ENCODE assay signal across 5 cellular contexts in genomic region chr3:118807349-118807748, GRCh38.
A peak's percentile ranks its signal among the peaks of the same experiment; 100 is the strongest.
DNase-seq lines count a peak whose midpoint lies in the region; ATAC-seq, FAIRE-seq and TF ChIP-seq lines count a peak whose summit lies in the region.
"Not testable (repeated sequence)": the region's sequence is repeated elsewhere in the genome, so short reads cannot be mapped to it uniquely, and the experiment has no call there.

No MANE protein-coding gene starts in this region.

- not testable (repeated sequence) for H3K14ac ChIP-seq in H1 (ENCODE audit: insufficient read length)

- not testable (repeated sequence) for H3K36me3 ChIP-seq in GM06990 (ENCODE audit: control insufficient read depth, insufficient read depth, low read length); GM12878 (ENCODE audit: control insufficient read depth in 2 of 2, insufficient read depth in 2 of 2, low read length in 1 of 2); H1 (ENCODE audit: control insufficient read depth in 2 of 4, insufficient read depth in 4 of 4, low read length in 3 of 4)
- H3K36me3 ChIP-seq in Karpas-422 (ENCODE audit: insufficient read depth, low read length): peaks cover 57% of the 10 kb centered on the region

- H3K27ac ChIP-seq in Karpas-422 (ENCODE audit: low read length); H1 (ENCODE audit: low read depth, low read length): not testable (repeated sequence)
- peak overlapping the region; percentile 35; the same call in 1 of the 2 replicates for H3K27ac ChIP-seq in GM12878 (ENCODE audit: control insufficient read depth, insufficient read depth)

- RAD21 ChIA-PET in GM12878 (lab: Charles Lee; ENCODE audit: unreplicated experiment): interaction anchor here (0.6 to 12.5 kb wide), 4 partner anchors 23 to 330 kb away, joined by 3 to 207 read pairs (median 10); no protein-coding TSS in a partner anchor

- H4K20me1 ChIP-seq in Karpas-422 (ENCODE audit: insufficient read depth, low read depth, low read length); GM12878 (ENCODE audit: control insufficient read depth, insufficient read depth); H1 (replicated peaks in 1 of 2; ENCODE audit: control insufficient read depth in 1 of 2, insufficient read depth in 2 of 2, low read length in 2 of 2): not testable (repeated sequence)

- H3K9ac ChIP-seq in Karpas-422 (ENCODE audit: low read length); GM12878 (ENCODE audit: control insufficient read depth, insufficient read depth, low read length); H1 (replicated peaks in 1 of 4; ENCODE audit: extremely low read depth in 1 of 4, low read depth in 3 of 4, low read length in 3 of 4): not testable (repeated sequence)

- H3K4me2 ChIP-seq in Karpas-422 (ENCODE audit: low read depth, low read length, poor library complexity, severe bottlenecking): peak overlapping the region; percentile 52
- H3K4me2 ChIP-seq in GM12878 (ENCODE audit: control insufficient read depth, insufficient read depth): peak overlapping the region; percentile 82
- H3K4me2 ChIP-seq in H1 (ENCODE audit: insufficient read depth in 1 of 2, low read depth in 2 of 2, low read length in 2 of 2): not testable (repeated sequence)

- DNase-seq in GM06990 (ENCODE audit: extremely low read depth, insufficient read length); Karpas-422; GM12878 (ENCODE audit: low read depth, low spot score); H1 (ENCODE audit: low read depth in 1 of 2, low spot score in 2 of 2): not testable (repeated sequence)

- not testable (repeated sequence) for H3K79me1 ChIP-seq in H1 (ENCODE audit: low read depth, low read length)

- not testable (repeated sequence) for TF ChIP-seq CTCF in GM06990 (IDR thresholded peaks at IDR 0.05; ENCODE audit: insufficient read depth, low read length, poor library complexity, severe bottlenecking); GM12878 (IDR thresholded peaks at IDR 0.05 in 2 of 3, conservative IDR thresholded peaks at IDR 0.05 in 1 of 3; ENCODE audit: control insufficient read depth in 2 of 3, extremely low read depth in 1 of 3, insufficient read depth in 1 of 3, low read depth in 3 of 3, low read length in 3 of 3); H1 (IDR thresholded peaks at IDR 0.05; ENCODE audit: control extremely low read depth in 1 of 3, insufficient read depth in 1 of 3, low read depth in 1 of 3, low read length in 3 of 3)

- H3K56ac ChIP-seq in H1 (replicated peaks; ENCODE audit: insufficient read length, low read depth, low read length): not testable (repeated sequence)

- H2BK15ac ChIP-seq in H1 (ENCODE audit: low read length): not testable (repeated sequence)

- FAIRE-seq in GM12878 (lab: Jason Lieb, UNC); H1 (lab: Jason Lieb, UNC): not testable (repeated sequence)

- H3K18ac ChIP-seq in H1 (ENCODE audit: extremely low read depth, low read length): not testable (repeated sequence)

- H3K9me3 ChIP-seq in Karpas-422 (ENCODE audit: low read length); GM12878 (replicated peaks; ENCODE audit: control insufficient read depth, insufficient read depth, low read length); H1 (ENCODE audit: insufficient read depth in 2 of 2, low read depth in 1 of 2, low read length in 1 of 2): not testable (repeated sequence)

- not testable (repeated sequence) for BruUV-seq in GM12878 (replicated peaks; lab: Mats Ljungman, UMichigan)

- H3K4me3 ChIP-seq in GM06990 (replicated peaks; ENCODE audit: low read depth, low read length): 0 out of 2 replicates have a peak overlapping the region, but pooled peaks have one; percentile 15
- H3K4me3 ChIP-seq in Karpas-422 (ENCODE audit: low read length): peak overlapping the region; percentile 16; the same call in 1 of the 2 replicates
- peak overlapping the region; percentile 41; the same call in 1 of the 2 replicates for H3K4me3 ChIP-seq in GM12878
- H3K4me3 ChIP-seq in H1 (ENCODE audit: extremely low read depth in 1 of 4, insufficient read depth in 2 of 4, low read depth in 3 of 4, low read length in 4 of 4): not testable (repeated sequence)

- not testable (repeated sequence) for H2BK12ac ChIP-seq in H1 (ENCODE audit: low read depth, low read length)

- TF ChIP-seq EP300 in GM12878 (IDR thresholded peaks at IDR 0.05; ENCODE audit: borderline replicate concordance in 1 of 2, control insufficient read depth in 1 of 2, low read depth in 2 of 2, low read length in 2 of 2); H1 (IDR thresholded peaks at IDR 0.05; ENCODE audit: borderline replicate concordance in 1 of 2, low read depth in 2 of 2, low read length in 2 of 2): not testable (repeated sequence)

- H2AK5ac ChIP-seq in H1 (ENCODE audit: low read depth, low read length): not testable (repeated sequence)

- not testable (repeated sequence) for H3K9me2 ChIP-seq in Karpas-422 (replicated peaks; ENCODE audit: insufficient read depth, low read length)

- not testable (repeated sequence) for H4K5ac ChIP-seq in H1 (ENCODE audit: insufficient read length, low read depth, low read length)

- POLR2A ChIA-PET in GM12878 (lab: Charles Lee): interaction anchor here (2.8 kb wide), 1 partner anchor 25 kb away, joined by 12 read pairs; no protein-coding TSS in a partner anchor
- POLR2A ChIA-PET in H1 (lab: Charles Lee; ENCODE audit: partially characterized antibody): not testable (repeated sequence)

- H2BK120ac ChIP-seq in H1 (replicated peaks; ENCODE audit: low read depth, low read length): not testable (repeated sequence)

- H3K4ac ChIP-seq in H1 (replicated peaks; ENCODE audit: insufficient read length, low read depth, low read length): not testable (repeated sequence)

- H2BK5ac ChIP-seq in H1 (ENCODE audit: low read depth, low read length): not testable (repeated sequence)

- 68% methylated on average over 2 of the region's 2 CpGs for WGBS in GM12878 (ENCODE audit: insufficient coverage, insufficient replicate concordance, low lambda C conversion rate, missing lambda C conversion rate)
- whole genome bisulfite sequencing in H1 (ENCODE audit: extremely low coverage in 1 of 2, insufficient coverage in 1 of 2, insufficient read length in 1 of 2, insufficient replicate concordance in 2 of 2, low coverage in 1 of 2, low lambda C conversion rate in 2 of 2, missing lambda C conversion rate in 1 of 2), 2 experiments: 90% methylated on average over 2 of the region's 2 CpGs; no CpG with 5 or more reads in 1 of the 2 experiments

- in situ Hi-C loops in GM12878 (cut with MboI): not testable (repeated sequence)

- not testable (repeated sequence) for H2BK20ac ChIP-seq in H1 (ENCODE audit: low read length)

- H2AFZ ChIP-seq in Karpas-422 (ENCODE audit: low read length); GM12878 (ENCODE audit: control insufficient read depth, low read depth, low read length); H1 (ENCODE audit: low read length): not testable (repeated sequence)

- H4K91ac ChIP-seq in H1 (replicated peaks; ENCODE audit: insufficient read length, low read length): not testable (repeated sequence)

- H3K79me2 ChIP-seq in Karpas-422 (ENCODE audit: low read length): peaks cover 85% of the 10 kb centered on the region
- H3K79me2 ChIP-seq in GM12878 (ENCODE audit: control insufficient read depth, insufficient read depth, low read length): peaks cover 53% of the 10 kb centered on the region
- H3K79me2 ChIP-seq in H1 (ENCODE audit: control insufficient read depth in 1 of 2, insufficient read depth in 2 of 2, low read length in 2 of 2): not testable (repeated sequence)

- TF ChIP-seq RAD21 in GM12878 (IDR thresholded peaks at IDR 0.05; ENCODE audit: insufficient read depth, low read depth, low read length); H1 (IDR thresholded peaks at IDR 0.05 in 1 of 2, conservative IDR thresholded peaks at IDR 0.05 in 1 of 2; ENCODE audit: low read depth in 2 of 2, low read length in 2 of 2): not testable (repeated sequence)

- not testable (repeated sequence) for H4K8ac ChIP-seq in H1 (ENCODE audit: extremely low read depth, insufficient read depth, low read length)

- not testable (repeated sequence) for TF ChIP-seq POLR2A in GM12878 (IDR thresholded peaks at IDR 0.05; ENCODE audit: low read depth, low read length); H1 (IDR thresholded peaks at IDR 0.05; ENCODE audit: control extremely low read depth in 1 of 2, low read depth in 2 of 2, low read length in 2 of 2)

- H3K23ac ChIP-seq in H1 (ENCODE audit: insufficient read length): not testable (repeated sequence)

- peaks cover 67% of the 10 kb centered on the region for H3K4me1 ChIP-seq in Karpas-422 (ENCODE audit: low read length)
- not testable (repeated sequence) for H3K4me1 ChIP-seq in GM12878 (ENCODE audit: control insufficient read depth, insufficient read depth, low read length); H1 (replicated peaks in 1 of 4; ENCODE audit: control insufficient read depth in 3 of 4, insufficient read depth in 4 of 4, low read length in 3 of 4)

- intact Hi-C loops in GM12878 (cut with micrococcal nuclease; ENCODE audit: unreplicated experiment): loop anchor here (5.0 kb wide), 1 partner anchor 35 kb away; no protein-coding TSS in a partner anchor

- CTCF ChIA-PET in GM12878 (lab: Yijun Ruan, JAX) (interaction anchor here (1.0 to 4.6 kb wide), 5 partner anchors 8 to 46 kb away, joined by 3 to 46 read pairs (median 9); no protein-coding TSS in a partner anchor), H1 (lab: Charles Lee; ENCODE audit: partially characterized antibody) (interaction anchor here (0.6 to 1.0 kb wide), 2 partner anchors 11 to 701 kb away, joined by 3 to 4 read pairs; no protein-coding TSS in a partner anchor)

- H3K23me2 ChIP-seq in H1 (ENCODE audit: low read depth, low read length): not testable (repeated sequence)

- ATAC-seq in SK-N-SH treated with all-trans-retinoic acid at 6 μM for 48 hours, GM12878: not testable (repeated sequence)

- not testable (repeated sequence) for H3K27me3 ChIP-seq in GM06990 (replicated peaks; ENCODE audit: control insufficient read depth, insufficient read depth, low read length); Karpas-422 (ENCODE audit: low read length); GM12878 (replicated peaks in 1 of 2; ENCODE audit: control insufficient read depth in 2 of 2, insufficient read depth in 2 of 2, low read length in 1 of 2); H1 (replicated peaks in 1 of 4; ENCODE audit: control insufficient read depth in 3 of 4, extremely low read depth in 1 of 4, insufficient read depth in 3 of 4, low read length in 3 of 4)

- SMC1A ChIA-PET in GM12878 (lab: Charles Lee; ENCODE audit: uncharacterized antibody, unreplicated experiment): interaction anchor here (0.8 to 18.8 kb wide), 7 partner anchors 9 to 81 kb away, joined by 3 to 394 read pairs (median 3); no protein-coding TSS in a partner anchor
